Comparison of ENCODE assay signal across 26 cellular contexts in the genomic region with DNA sequence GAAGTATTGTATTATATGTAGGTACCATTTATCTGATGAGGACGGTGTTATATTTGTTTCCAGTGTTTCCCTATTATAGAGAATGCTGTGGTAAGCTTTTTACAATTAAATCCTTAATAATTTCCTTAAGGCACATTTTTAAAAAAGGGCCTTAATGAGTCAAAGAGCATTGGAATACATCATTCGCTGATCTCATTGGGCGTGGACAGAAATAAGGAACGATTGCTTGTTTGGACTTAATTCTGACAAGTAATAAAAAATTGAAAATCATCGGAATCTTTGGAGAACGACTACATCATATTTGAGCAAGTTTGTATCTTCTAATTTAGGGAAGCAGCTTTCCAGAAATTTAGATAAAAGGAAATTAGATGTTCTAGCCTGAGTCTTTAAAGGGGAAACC.
"Had no signal": no experiment of that assay in that cellular context is flagged by ENCODE, and none has a peak within 500 bp of the region (broad histone marks: within the 10 kb centered on the region; RNA-seq: fewer than 3 reads in every experiment).

No MANE protein-coding gene starts in this region.

- H3K9me3 ChIP-seq: Peyer's patch had no signal

- FAIRE-seq: astrocyte had no signal

- DNase-seq: activated CD4-positive, alpha-beta T cell treated with anti-CD3 and anti-CD28 coated beads for 48 hours; activated CD4-positive, alpha-beta T cell treated with anti-CD3 and anti-CD28 coated beads, Interleukin-2, amount 50 U/mL, for 48 hours; activated CD4-positive, CD25-positive, alpha-beta regulatory T cell treated with anti-CD3 and anti-CD28 coated beads, Interleukin-2, amount 50 U/mL, for 72 hours; activated CD8-positive, alpha-beta memory T cell treated with anti-CD3 and anti-CD28 coated beads, Interleukin-2, amount 10 ng/mL, durations not matched to agents 7 days and 5 days; activated effector memory CD4-positive, alpha-beta T cell treated with anti-CD3 and anti-CD28 coated beads, Interleukin-2, amount 50 U/mL, for 16 hours; activated naive CD4-positive, alpha-beta T cell treated with Interleukin-2 at 50 U/mL for 16 hours; activated naive CD8-positive, alpha-beta T cell treated with anti-CD3 and anti-CD28 coated beads, Interleukin-2, amount 50 U/mL, for 24 hours; activated T-cell treated with anti-CD3 and anti-CD28 coated beads, Interleukin-2, amount 50 U/mL, for 24 hours; amygdala; KBM-7; MG63; MV-4-11; NCI-H1105; NCI-H1436 treated with DMSO at 0.1 percent for 48 hours; NCI-H187 treated with DMSO at 0.1 percent for 48 hours; NCI-H2081 treated with DMSO at 0.1 percent for 48 hours; NCI-H446; NCI-H524; Peyer's patch; SHP77 treated with DMSO at 0.1 percent for 48 hours; T-helper 17 cell; T-helper 9 cell had no signal

- H3K27ac ChIP-seq: cardiac muscle cell, Peyer's patch had no signal

- H3K36me3 ChIP-seq: cardiac muscle cell, MG63, Peyer's patch had no signal

- H3K4me3 ChIP-seq: cardiac muscle cell, MG63, Peyer's patch had no signal

- H3K27me3 ChIP-seq: cardiac muscle cell, MG63, Peyer's patch had no signal

- ATAC-seq: activated CD8-positive, alpha-beta memory T cell treated with anti-CD3 and anti-CD28 coated beads, Interleukin-2, amount 10 ng/mL, durations not matched to agents 7 days and 5 days; activated naive CD4-positive, alpha-beta T cell treated with anti-CD3 and anti-CD28 coated beads, Interleukin-2, amount 50 U/mL, for 72 hours; activated naive CD8-positive, alpha-beta T cell treated with anti-CD3 and anti-CD28 coated beads, Interleukin-2, amount 50 U/mL, for 24 hours; T-helper 17 cell; WTC11 had no signal
